1 cellular context compared by ENCODE assay signal in the genomic region with DNA sequence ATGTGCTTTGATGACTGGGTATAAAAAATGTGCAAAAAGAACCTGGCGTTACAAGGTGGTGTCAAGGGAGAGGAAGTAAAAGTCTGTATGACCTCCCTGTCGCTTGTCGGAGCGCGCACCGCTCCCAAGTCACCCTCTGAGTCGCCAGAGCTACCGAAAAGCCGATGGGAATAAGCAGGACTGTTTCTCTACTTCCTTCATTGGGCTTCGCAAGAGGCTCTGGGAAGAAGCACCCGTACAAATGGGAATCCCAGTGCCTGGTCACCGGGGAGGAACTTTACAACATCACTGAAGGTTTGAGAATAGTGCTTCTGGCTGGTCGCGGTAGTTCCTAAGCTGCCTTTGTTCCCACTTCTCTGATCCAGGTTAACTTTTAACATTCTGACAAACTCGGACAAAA.
TF ChIP-seq lines count a peak whose summit lies in the region.

No MANE protein-coding gene starts in this region.

TF ChIP-seq in SK-N-SH treated with all-trans-retinoic acid at 6 μM for 48 hours, 23 proteins besides CTCF, POLR2A, EP300 and RAD21 (continued from another document):
- TF ChIP-seq, protein P1, sequence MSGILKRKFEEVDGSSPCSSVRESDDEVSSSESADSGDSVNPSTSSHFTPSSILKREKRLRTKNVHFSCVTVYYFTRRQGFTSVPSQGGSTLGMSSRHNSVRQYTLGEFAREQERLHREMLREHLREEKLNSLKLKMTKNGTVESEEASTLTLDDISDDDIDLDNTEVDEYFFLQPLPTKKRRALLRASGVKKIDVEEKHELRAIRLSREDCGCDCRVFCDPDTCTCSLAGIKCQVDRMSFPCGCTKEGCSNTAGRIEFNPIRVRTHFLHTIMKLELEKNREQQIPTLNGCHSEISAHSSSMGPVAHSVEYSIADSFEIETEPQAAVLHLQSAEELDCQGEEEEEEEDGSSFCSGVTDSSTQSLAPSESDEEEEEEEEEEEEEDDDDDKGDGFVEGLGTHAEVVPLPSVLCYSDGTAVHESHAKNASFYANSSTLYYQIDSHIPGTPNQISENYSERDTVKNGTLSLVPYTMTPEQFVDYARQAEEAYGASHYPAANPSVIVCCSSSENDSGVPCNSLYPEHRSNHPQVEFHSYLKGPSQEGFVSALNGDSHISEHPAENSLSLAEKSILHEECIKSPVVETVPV (CRISPR knock-in tag; IDR thresholded peaks at IDR 0.05), result no peak
- no peak for TF ChIP-seq PPARA (CRISPR knock-in tag; IDR thresholded peaks at IDR 0.05; ENCODE audit: borderline replicate concordance)
- TF ChIP-seq ZNF70 (CRISPR knock-in tag; IDR thresholded peaks at IDR 0.05), result no peak
- TF ChIP-seq, protein P2, sequence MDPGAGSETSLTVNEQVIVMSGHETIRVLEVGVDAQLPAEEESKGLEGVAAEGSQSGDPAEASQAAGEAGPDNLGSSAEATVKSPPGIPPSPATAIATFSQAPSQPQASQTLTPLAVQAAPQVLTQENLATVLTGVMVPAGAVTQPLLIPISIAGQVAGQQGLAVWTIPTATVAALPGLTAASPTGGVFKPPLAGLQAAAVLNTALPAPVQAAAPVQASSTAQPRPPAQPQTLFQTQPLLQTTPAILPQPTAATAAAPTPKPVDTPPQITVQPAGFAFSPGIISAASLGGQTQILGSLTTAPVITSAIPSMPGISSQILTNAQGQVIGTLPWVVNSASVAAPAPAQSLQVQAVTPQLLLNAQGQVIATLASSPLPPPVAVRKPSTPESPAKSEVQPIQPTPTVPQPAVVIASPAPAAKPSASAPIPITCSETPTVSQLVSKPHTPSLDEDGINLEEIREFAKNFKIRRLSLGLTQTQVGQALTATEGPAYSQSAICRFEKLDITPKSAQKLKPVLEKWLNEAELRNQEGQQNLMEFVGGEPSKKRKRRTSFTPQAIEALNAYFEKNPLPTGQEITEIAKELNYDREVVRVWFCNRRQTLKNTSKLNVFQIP (CRISPR knock-in tag; IDR thresholded peaks at IDR 0.05; ENCODE audit: borderline replicate concordance, low read depth), result no peak
- no peak for TF ChIP-seq ESRRG (CRISPR knock-in tag; IDR thresholded peaks at IDR 0.05)
- no peak for TF ChIP-seq ISL1 (CRISPR knock-in tag; IDR thresholded peaks at IDR 0.05)
